ENCODE assay signal across 10 cellular contexts in genomic region chr18:23627325-23627724, GRCh38. TPM values are rescaled to one million over a fixed set of nuclear protein-coding genes. Genes with fewer than 3 reads are reported as not detected.
DNase-seq lines count a peak whose midpoint lies in the region; ATAC-seq and TF ChIP-seq lines count a peak whose summit lies in the region.
"Had no signal": no experiment of that assay in that cellular context is flagged by ENCODE, and none has a peak within 500 bp of the region (broad histone marks: within the 10 kb centered on the region; RNA-seq: fewer than 3 reads in every experiment).

No MANE protein-coding gene starts in this region.

- peak overlapping the region; percentile 76 for H3K27ac ChIP-seq in VCaP
- peak overlapping the region; percentile 21 for H3K27ac ChIP-seq in upper lobe of right lung
- H3K27ac ChIP-seq: 22Rv1 had no signal

- peaks cover 8% of the 10 kb centered on the region for H3K4me1 Mint-ChIP-seq in activated naive CD4-positive, alpha-beta T cell treated with anti-CD3 and anti-CD28 coated beads for 36 hours (ENCODE audit: low read depth)

- TF ChIP-seq CTCF in VCaP (conservative IDR thresholded peaks at IDR 0.05) (no peak), upper lobe of right lung (IDR thresholded peaks at IDR 0.05) (no peak)

- CTCF ChIA-PET in activated naive CD4-positive, alpha-beta T cell treated with anti-CD3 and anti-CD28 coated beads for 36 hours (lab: Charles Lee), result interaction anchor here (8.9 kb wide), 1 partner anchor 76 kb away, joined by 60 read pairs; no protein-coding TSS in a partner anchor

- peaks cover 8% of the 10 kb centered on the region for H3K4me1 ChIP-seq in upper lobe of right lung

- intact Hi-C loops in upper lobe of right lung (cut with DNase I), result no loop called here
- intact Hi-C loops in activated naive CD4-positive, alpha-beta T cell treated with anti-CD3 and anti-CD28 coated beads for 36 hours (cut with micrococcal nuclease), result loop anchor here (5.0 kb wide), 1 partner anchor 510 kb away; the partner anchor contains the start of gene CABYR

- no peaks in the 10 kb centered on the region for H3K36me3 ChIP-seq in upper lobe of right lung

- no peaks in the 10 kb centered on the region for H3K9me3 ChIP-seq in upper lobe of right lung

- H3K9me3 Mint-ChIP-seq in activated naive CD4-positive, alpha-beta T cell treated with anti-CD3 and anti-CD28 coated beads for 36 hours, result no peaks in the 10 kb centered on the region

- H3K27me3 Mint-ChIP-seq in activated naive CD4-positive, alpha-beta T cell treated with anti-CD3 and anti-CD28 coated beads for 36 hours (ENCODE audit: low read depth), result no peaks in the 10 kb centered on the region

- peak; percentile 32 for DNase-seq in DMS 273 (lab: John Stamatoyannopoulos, UW; ENCODE audit: unreplicated experiment)
- DNase-seq in DMS 273 treated with DMSO at 0.1 percent for 48 hours (lab: John Stamatoyannopoulos, UW), result no peak
- peak; percentile 93 for DNase-seq in iris pigment epithelial cell (ENCODE audit: low read depth)
- DNase-seq in upper lobe of right lung, result no peak
- DNase-seq in stimulated activated CD4-positive, alpha-beta T cell treated with anti-CD3 and anti-CD28 coated beads, Interleukin-1b, Interleukin-23, amount 100 ng/mL, for 48 hours, result no peak
- no peak for DNase-seq in activated naive CD4-positive, alpha-beta T cell treated with anti-CD3 and anti-CD28 coated beads for 36 hours
- DNase-seq: NCI-H1092 treated with DMSO at 0.1 percent for 48 hours had no signal

- H3K4me3 Mint-ChIP-seq in activated naive CD4-positive, alpha-beta T cell treated with anti-CD3 and anti-CD28 coated beads for 36 hours, result no peak overlapping the region

- no peak overlapping the region for H3K27ac Mint-ChIP-seq in activated naive CD4-positive, alpha-beta T cell treated with anti-CD3 and anti-CD28 coated beads for 36 hours

- no peaks in the 10 kb centered on the region for H3K36me3 Mint-ChIP-seq in activated naive CD4-positive, alpha-beta T cell treated with anti-CD3 and anti-CD28 coated beads for 36 hours (ENCODE audit: low read depth)

- H3K4me3 ChIP-seq in upper lobe of right lung, result no peak overlapping the region

- peak; percentile 71 for ATAC-seq in upper lobe of right lung
- no peak for ATAC-seq in HG03520 (IDR thresholded peaks at IDR 0.05; ENCODE audit: unreplicated experiment)

- no peaks in the 10 kb centered on the region for H3K27me3 ChIP-seq in upper lobe of right lung

RNA-seq across cellular contexts. Expression of gene ANKRD29, which starts 35.4 kb away (rescaled TPM):
- total RNA-seq in upper lobe of right lung, result 72.0 TPM
- not detected for total RNA-seq in activated naive CD4-positive, alpha-beta T cell treated with anti-CD3 and anti-CD28 coated beads for 36 hours

RNA-seq across cellular contexts. Expression of gene NPC1, which starts 41.0 kb away (rescaled TPM):
- 143 TPM for total RNA-seq in upper lobe of right lung
- total RNA-seq in activated naive CD4-positive, alpha-beta T cell treated with anti-CD3 and anti-CD28 coated beads for 36 hours, result 10 to 100 TPM; 25.9 to 27.9 TPM

Comparison
In these comparisons a context has a peak if more than half of its experiments do, and no peak if none do; other contexts are left out.
1. DNase-seq: peak in DMS 273 (single experiment) and iris pigment epithelial cell (single experiment); none in DMS 273 treated with DMSO at 0.1 percent for 48 hours (single experiment), upper lobe of right lung (single experiment), stimulated activated CD4-positive, alpha-beta T cell treated with anti-CD3 and anti-CD28 coated beads, Interleukin-1b, Interleukin-23, amount 100 ng/mL, for 48 hours (single experiment) and activated naive CD4-positive, alpha-beta T cell treated with anti-CD3 and anti-CD28 coated beads for 36 hours (single experiment).
2. RNA of gene ANKRD29, which starts 35.4 kb away (total RNA-seq): 72.0 TPM in upper lobe of right lung (single experiment); not detected in activated naive CD4-positive, alpha-beta T cell treated with anti-CD3 and anti-CD28 coated beads for 36 hours; every median in the first group is over 10 times any median in the second.